ENCODE assay signal across 10 cellular contexts in genomic region chr14:101553931-101554330, GRCh38. TPM values are rescaled to one million over a fixed set of nuclear protein-coding genes. Genes with fewer than 3 reads are reported as not detected.
"Had no signal": no experiment of that assay in that cellular context is flagged by ENCODE, and none has a peak within 500 bp of the region (broad histone marks: within the 10 kb centered on the region; RNA-seq: fewer than 3 reads in every experiment).

No MANE protein-coding gene starts in this region.

- H3K4me1 ChIP-seq: HAP-1 had no signal

- H2AFZ ChIP-seq: GM23248 had no signal

- H3K9me3 ChIP-seq: HAP-1 had no signal

- H3K9ac ChIP-seq: GM23248 had no signal

- H3K36me3 ChIP-seq: HAP-1 had no signal

- DNase-seq: GM23248, GOT3, H7, KBM-7 had no signal

- H3K27ac ChIP-seq: GM23248, HL-60 had no signal

- H3K4me3 ChIP-seq: GM23248, HAP-1 had no signal

- ATAC-seq: HCT116 had no signal

RNA-seq across cellular contexts. Expression of gene DIO3, which starts 7.4 kb away (rescaled TPM):
- total RNA-seq: GM23248, H4, HT1080 had no signal
- polyA plus RNA-seq: GM23248, IgD-negative memory B cell had no signal
